19 cellular contexts compared by ENCODE assay signal in genomic region chr16:19588661-19589060, GRCh38. TPM values are rescaled to one million over a fixed set of nuclear protein-coding genes. Genes with fewer than 3 reads are reported as not detected.
DNase-seq lines count a peak whose midpoint lies in the region; ATAC-seq and TF ChIP-seq lines count a peak whose summit lies in the region.
"Had no signal": no experiment of that assay in that cellular context is flagged by ENCODE, and none has a peak within 500 bp of the region (broad histone marks: within the 10 kb centered on the region; RNA-seq: fewer than 3 reads in every experiment).

No MANE protein-coding gene starts in this region.

- H3K4me3 ChIP-seq in colonic mucosa (no peak overlapping the region), right atrium auricular region (no peak overlapping the region)
- H3K4me3 ChIP-seq: A549, GM23338 had no signal

- H3K9me3 ChIP-seq in colonic mucosa (no peaks in the 10 kb centered on the region), right atrium auricular region (no peaks in the 10 kb centered on the region), T-helper 17 cell (ENCODE audit: control insufficient read depth, low read length, poor library complexity, severe bottlenecking) (no peaks in the 10 kb centered on the region)
- H3K9me3 ChIP-seq: A549 had no signal

- H3K27ac Mint-ChIP-seq in stimulated activated naive CD8-positive, alpha-beta T cell treated with anti-CD3 and anti-CD28 coated beads, Interleukin-15, Interleukin-2, amounts not matched to agents 100 ng/mL and 50 ng/mL, for 24 hours: peak overlapping the region; percentile 90
- H3K27ac Mint-ChIP-seq in T-helper 17 cell: no peak overlapping the region
- H3K27ac Mint-ChIP-seq: activated naive CD4-positive, alpha-beta T cell treated with anti-CD3 and anti-CD28 coated beads, Interleukin-2, amount 50 U/mL, for 24 hours; CD8-positive, alpha-beta T cell; GM23338 had no signal

- intact Hi-C loops in colonic mucosa (cut with DNase I): no loop called here

- peak overlapping the region; percentile 26 for H3K4me3 Mint-ChIP-seq in stimulated activated naive CD8-positive, alpha-beta T cell treated with anti-CD3 and anti-CD28 coated beads, Interleukin-15, Interleukin-2, amounts not matched to agents 100 ng/mL and 50 ng/mL, for 24 hours
- H3K4me3 Mint-ChIP-seq in T-helper 17 cell: no peak overlapping the region
- H3K4me3 Mint-ChIP-seq: activated naive CD4-positive, alpha-beta T cell treated with anti-CD3 and anti-CD28 coated beads, Interleukin-2, amount 50 U/mL, for 24 hours; CD8-positive, alpha-beta T cell; GM23338; immature natural killer cell; WTC11 had no signal

- H3K27ac ChIP-seq in colonic mucosa (peak overlapping the region; percentile 7), right atrium auricular region (peak overlapping the region; percentile 11 to 58)

- H3K36me3 ChIP-seq in colonic mucosa (no peaks in the 10 kb centered on the region), right atrium auricular region (peaks cover 23% of the 10 kb centered on the region)

- H3K27me3 Mint-ChIP-seq in stimulated activated naive CD8-positive, alpha-beta T cell treated with anti-CD3 and anti-CD28 coated beads, Interleukin-15, Interleukin-2, amounts not matched to agents 100 ng/mL and 50 ng/mL, for 24 hours: no peaks in the 10 kb centered on the region
- H3K27me3 Mint-ChIP-seq in T-helper 17 cell: no peaks in the 10 kb centered on the region
- H3K27me3 Mint-ChIP-seq: activated naive CD4-positive, alpha-beta T cell treated with anti-CD3 and anti-CD28 coated beads, Interleukin-2, amount 50 U/mL, for 24 hours had no signal

- peaks cover 26% of the 10 kb centered on the region for H3K4me1 Mint-ChIP-seq in stimulated activated naive CD8-positive, alpha-beta T cell treated with anti-CD3 and anti-CD28 coated beads, Interleukin-15, Interleukin-2, amounts not matched to agents 100 ng/mL and 50 ng/mL, for 24 hours (ENCODE audit: low read depth)
- peaks cover 5% of the 10 kb centered on the region for H3K4me1 Mint-ChIP-seq in T-helper 17 cell
- H3K4me1 Mint-ChIP-seq: GM23338, immature natural killer cell, WTC11 had no signal

- TF ChIP-seq CTCF in colonic mucosa (IDR thresholded peaks at IDR 0.05) (no peak), right atrium auricular region (IDR thresholded peaks at IDR 0.05) (no peak)

- H3K9me3 Mint-ChIP-seq in stimulated activated naive CD8-positive, alpha-beta T cell treated with anti-CD3 and anti-CD28 coated beads, Interleukin-15, Interleukin-2, amounts not matched to agents 100 ng/mL and 50 ng/mL, for 24 hours: no peaks in the 10 kb centered on the region
- H3K9me3 Mint-ChIP-seq: activated naive CD4-positive, alpha-beta T cell treated with anti-CD3 and anti-CD28 coated beads, Interleukin-2, amount 50 U/mL, for 24 hours; CD8-positive, alpha-beta T cell; GM23338; immature natural killer cell; WTC11 had no signal

- no peak overlapping the region for H3K9ac ChIP-seq in colonic mucosa (ENCODE audit: low read depth in 2 of 2, low read length in 2 of 2)

- no peak for ATAC-seq in T-helper 17 cell
- ATAC-seq in GM18511 (IDR thresholded peaks at IDR 0.05; ENCODE audit: unreplicated experiment): no peak
- ATAC-seq: A549; CD8-positive, alpha-beta T cell; GM23338; WTC11 had no signal

- H3K4me1 ChIP-seq in colonic mucosa (no peaks in the 10 kb centered on the region), right atrium auricular region (peaks cover 0 to 22% of the 10 kb centered on the region in 2 donors)

- H3K36me3 Mint-ChIP-seq in stimulated activated naive CD8-positive, alpha-beta T cell treated with anti-CD3 and anti-CD28 coated beads, Interleukin-15, Interleukin-2, amounts not matched to agents 100 ng/mL and 50 ng/mL, for 24 hours (ENCODE audit: low read depth): peaks cover 37% of the 10 kb centered on the region
- peaks cover 2% of the 10 kb centered on the region for H3K36me3 Mint-ChIP-seq in T-helper 17 cell (ENCODE audit: low read depth)

- H3K27me3 ChIP-seq in colonic mucosa: no peaks in the 10 kb centered on the region
- H3K27me3 ChIP-seq in right atrium auricular region: no peaks in the 10 kb centered on the region

- peak; percentile 5 for DNase-seq in activated CD4-positive, alpha-beta T cell treated with anti-CD3 and anti-CD28 coated beads for 48 hours
- no peak for DNase-seq in activated CD4-positive, alpha-beta T cell treated with anti-CD3 and anti-CD28 coated beads, Interleukin-2, amount 50 U/mL, for 1 hour
- DNase-seq in colonic mucosa: no peak
- no peak for DNase-seq in right atrium auricular region (ENCODE audit: low spot score)
- DNase-seq in T-helper 17 cell: no peak
- DNase-seq in NCI-H1417 (lab: John Stamatoyannopoulos, UW): no peak
- DNase-seq: activated CD8-positive, alpha-beta memory T cell treated with anti-CD3 and anti-CD28 coated beads, Interleukin-2, amount 50 U/mL, for 4 hours; CD8-positive, alpha-beta T cell; central memory CD4-positive, alpha-beta T cell; immature natural killer cell; mesendoderm; NCI-H2029 treated with DMSO at 0.1 percent for 48 hours; NCI-H82 had no signal

RNA-seq across cellular contexts. Expression of gene VPS35L, which starts 33.2 kb away (rescaled TPM):
- total RNA-seq in colonic mucosa (10 to 100 TPM; 38.0 to 43.7 TPM), right atrium auricular region (10 to 100 TPM; 27.0 to 28.3 TPM), T-helper 17 cell (10 to 100 TPM; 37.6 to 47.6 TPM)
